Comparison of ENCODE assay signal across 20 cellular contexts in genomic region chr10:32360241-32360640, GRCh38. TPM values are rescaled to one million over a fixed set of nuclear protein-coding genes. Genes with fewer than 3 reads are reported as not detected.
DNase-seq lines count a peak whose midpoint lies in the region; ATAC-seq and TF ChIP-seq lines count a peak whose summit lies in the region.
"Had no signal": no experiment of that assay in that cellular context is flagged by ENCODE, and none has a peak within 500 bp of the region (broad histone marks: within the 10 kb centered on the region; RNA-seq: fewer than 3 reads in every experiment).

No MANE protein-coding gene starts in this region.

- TF ChIP-seq CTCF in C4-2B (conservative IDR thresholded peaks at IDR 0.05) (no peak), GM13976 (IDR thresholded peaks at IDR 0.05; ENCODE audit: borderline replicate concordance, control extremely low read depth, extremely low read depth, insufficient read depth, missing control alignments) (no peak)

- H3K9me3 ChIP-seq in T-helper 17 cell (ENCODE audit: control insufficient read depth, low read length, poor library complexity, severe bottlenecking) = no peaks in the 10 kb centered on the region
- H3K9me3 ChIP-seq: A549, SJSA1 had no signal

- POLR2A ChIA-PET in activated CD4-positive, alpha-beta T cell treated with anti-CD3 and anti-CD28 coated beads for 36 hours (lab: Charles Lee) = no interaction called here

- in situ Hi-C loops in GM13976 (cut with MboI; ENCODE audit: low sequenced_read_pairs, unreplicated experiment) = loop anchor here (25.0 kb wide), 1 partner anchor 298 kb away; the partner anchor contains the start of gene KIF5B

- H3K27ac Mint-ChIP-seq in activated CD4-positive, alpha-beta T cell treated with anti-CD3 and anti-CD28 coated beads for 36 hours = peak overlapping the region; percentile 10
- peak overlapping the region; percentile 30 for H3K27ac Mint-ChIP-seq in T-helper 17 cell

- CTCF ChIA-PET in activated CD4-positive, alpha-beta T cell treated with anti-CD3 and anti-CD28 coated beads for 36 hours (lab: Charles Lee) = interaction anchor here (0.6 to 1.8 kb wide), 3 partner anchors 8 to 327 kb away, joined by 4 read pairs; no protein-coding TSS in a partner anchor

- H3K27ac ChIP-seq in C4-2B = peak overlapping the region; percentile 66
- H3K27ac ChIP-seq: A549, RWPE1, SJSA1 had no signal

- intact Hi-C loops in activated CD4-positive, alpha-beta T cell treated with anti-CD3 and anti-CD28 coated beads for 36 hours (cut with DNase I, micrococcal nuclease) = no loop called here

- peaks cover 10% of the 10 kb centered on the region for H3K9me3 Mint-ChIP-seq in activated CD4-positive, alpha-beta T cell treated with anti-CD3 and anti-CD28 coated beads for 36 hours (ENCODE audit: low read depth)

- H3K36me3 Mint-ChIP-seq in activated CD4-positive, alpha-beta T cell treated with anti-CD3 and anti-CD28 coated beads for 36 hours (ENCODE audit: low read depth) = peaks cover 20% of the 10 kb centered on the region
- H3K36me3 Mint-ChIP-seq in T-helper 17 cell (ENCODE audit: low read depth) = peaks cover 5% of the 10 kb centered on the region

- H3K4me3 Mint-ChIP-seq in activated CD4-positive, alpha-beta T cell treated with anti-CD3 and anti-CD28 coated beads for 36 hours = no peak overlapping the region
- H3K4me3 Mint-ChIP-seq in T-helper 17 cell = no peak overlapping the region
- H3K4me3 Mint-ChIP-seq: CD14-positive monocyte, H9 had no signal

- peaks cover 69% of the 10 kb centered on the region for H3K4me1 Mint-ChIP-seq in activated CD4-positive, alpha-beta T cell treated with anti-CD3 and anti-CD28 coated beads for 36 hours
- H3K4me1 Mint-ChIP-seq in T-helper 17 cell = peaks cover 54% of the 10 kb centered on the region

- no peak for ATAC-seq in activated CD4-positive, alpha-beta T cell treated with anti-CD3 and anti-CD28 coated beads for 36 hours
- ATAC-seq in T-helper 17 cell (no peak), HG03460 (IDR thresholded peaks at IDR 0.05; ENCODE audit: unreplicated experiment) (no peak)
- ATAC-seq: A549 had no signal

- H3K27me3 Mint-ChIP-seq in activated CD4-positive, alpha-beta T cell treated with anti-CD3 and anti-CD28 coated beads for 36 hours = no peaks in the 10 kb centered on the region
- no peaks in the 10 kb centered on the region for H3K27me3 Mint-ChIP-seq in T-helper 17 cell

- DNase-seq in activated CD4-positive, alpha-beta T cell treated with anti-CD3 and anti-CD28 coated beads for 36 hours = no peak
- DNase-seq in activated CD4-positive, alpha-beta T cell treated with anti-CD3 and anti-CD28 coated beads, Interleukin-2, amount 50 U/mL, for 4 hours = no peak
- no peak for DNase-seq in T-helper 17 cell
- DNase-seq in left kidney (ENCODE audit: low read depth, low spot score) = peak; percentile 41
- no peak for DNase-seq in GM13976 (ENCODE audit: low spot score)
- no peak for DNase-seq in NCI-H1417 treated with DMSO at 0.1 percent for 48 hours (lab: John Stamatoyannopoulos, UW)
- DNase-seq: EL, H9, IMR-90, Kasumi-1, NCI-H2029 treated with DMSO at 0.1 percent for 48 hours, NCI-H2171 treated with DMSO at 0.1 percent for 48 hours, NCI-H774, PC-3 had no signal

RNA-seq across cellular contexts. Expression of gene EPC1, which starts 13.3 kb away (rescaled TPM):
- 10 to 100 TPM; 28.8 to 31.0 TPM for total RNA-seq in activated CD4-positive, alpha-beta T cell treated with anti-CD3 and anti-CD28 coated beads for 36 hours
- total RNA-seq in T-helper 17 cell = 100 to 1,000 TPM; 178 to 189 TPM

Comparison
In these comparisons a context has a peak if more than half of its experiments do, and no peak if none do; other contexts are left out.
1. RNA of gene EPC1, which starts 13.3 kb away (total RNA-seq): 178 to 189 TPM in T-helper 17 cell; 28.8 to 31.0 TPM in activated CD4-positive, alpha-beta T cell treated with anti-CD3 and anti-CD28 coated beads for 36 hours; every median in the first group is over 4 times any median in the second.